ENCODE assay signal across 16 cellular contexts in the genomic region with DNA sequence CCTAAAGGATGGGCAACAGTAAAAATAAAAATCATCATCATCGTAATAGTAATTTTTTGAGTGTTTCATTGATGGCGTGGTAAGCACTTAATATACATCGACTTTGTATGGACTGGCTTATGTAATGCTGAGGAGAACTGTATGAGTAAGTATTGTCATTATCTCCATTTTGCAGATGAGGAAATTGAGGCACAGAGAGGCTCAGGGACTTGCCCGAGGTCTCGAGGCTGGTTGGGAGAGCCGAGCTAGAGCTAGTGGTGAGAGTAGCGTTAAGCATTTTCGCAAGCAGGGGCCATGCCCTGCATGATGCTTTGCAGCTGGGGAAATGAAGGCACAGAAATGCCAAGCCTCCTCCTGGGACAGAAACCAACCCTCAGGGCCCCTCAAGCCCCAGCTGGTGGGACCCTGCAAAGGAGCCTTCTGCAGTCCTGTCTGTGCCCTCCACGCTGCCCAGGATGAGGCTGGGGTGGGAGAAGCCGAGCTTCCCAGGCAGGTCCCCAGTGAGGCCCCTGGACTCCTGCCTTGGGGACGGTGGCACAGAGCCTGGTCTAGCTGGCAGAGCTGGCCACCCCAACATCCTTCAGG. TPM values are rescaled to one million over a fixed set of nuclear protein-coding genes. Genes with fewer than 3 reads are reported as not detected.
A peak's percentile ranks its signal among the peaks of the same experiment; 100 is the strongest.
DNase-seq lines count a peak whose midpoint lies in the region; ATAC-seq and TF ChIP-seq lines count a peak whose summit lies in the region.
"Had no signal": no experiment of that assay in that cellular context is flagged by ENCODE, and none has a peak within 500 bp of the region (broad histone marks: within the 10 kb centered on the region; RNA-seq: fewer than 3 reads in every experiment).

No MANE protein-coding gene starts in this region.

- no peaks in the 10 kb centered on the region for H3K36me3 Mint-ChIP-seq in activated naive CD8-positive, alpha-beta T cell treated with anti-CD3 and anti-CD28 coated beads for 36 hours
- no peaks in the 10 kb centered on the region for H3K36me3 Mint-ChIP-seq in natural killer cell

- H4K8ac ChIP-seq in mesendoderm (ENCODE audit: low read depth, low read length): no peak overlapping the region

- H3K27ac ChIP-seq in mesendoderm (ENCODE audit: low read depth, low read length): no peak overlapping the region
- H3K27ac ChIP-seq: adrenal gland had no signal

- ATAC-seq in Right ventricle myocardium superior (ENCODE audit: poor library complexity) (no peak), GM21576 (IDR thresholded peaks at IDR 0.05; ENCODE audit: unreplicated experiment) (no peak), natural killer cell (no peak)
- ATAC-seq: heart right ventricle, T-helper 17 cell had no signal

- DNase-seq in GM12865 (ENCODE audit: low read depth) (peak; percentile 35), NAMALWA (ENCODE audit: low spot score) (peak; percentile 61), mesendoderm (peak; percentile 72), Right ventricle myocardium superior (no peak), natural killer cell (no peak)
- DNase-seq in activated naive CD8-positive, alpha-beta T cell treated with anti-CD3 and anti-CD28 coated beads for 36 hours: peak; percentile 12
- DNase-seq: activated CD4-positive, alpha-beta T cell treated with anti-CD3 and anti-CD28 coated beads for 1 hour; adrenal gland; AML-193; central memory CD4-positive, alpha-beta T cell; HCEC 1CT; heart right ventricle; NCI-H2029 treated with DMSO at 0.1 percent for 48 hours; T-helper 17 cell had no signal

- no peak overlapping the region for H3K23ac ChIP-seq in mesendoderm (ENCODE audit: low read length)

- no peaks in the 10 kb centered on the region for H3K27me3 ChIP-seq in mesendoderm (ENCODE audit: insufficient read depth, low read length, poor library complexity)
- H3K27me3 ChIP-seq: adrenal gland had no signal

- H4K5ac ChIP-seq in mesendoderm (ENCODE audit: low read length): no peak overlapping the region

- H2BK15ac ChIP-seq in mesendoderm (replicated peaks; ENCODE audit: low read depth): no peak overlapping the region

- no peak overlapping the region for H3K9ac ChIP-seq in mesendoderm (ENCODE audit: low read length)

- peaks cover 4% of the 10 kb centered on the region for H3K27me3 Mint-ChIP-seq in activated naive CD8-positive, alpha-beta T cell treated with anti-CD3 and anti-CD28 coated beads for 36 hours
- H3K27me3 Mint-ChIP-seq in natural killer cell (ENCODE audit: low read depth in 2 of 2): peaks cover 0 to 13% of the 10 kb centered on the region in 2 donors

- intact Hi-C loops in Right ventricle myocardium superior (cut with DNase I): no loop called here
- intact Hi-C loops in natural killer cell (cut with micrococcal nuclease): no loop called here

- TF ChIP-seq CTCF in GM12865 (IDR thresholded peaks at IDR 0.05; ENCODE audit: insufficient read depth, low read depth, low read length, missing control alignments): no peak
- TF ChIP-seq CTCF in natural killer cell (IDR thresholded peaks at IDR 0.05): no peak

- H3K18ac ChIP-seq in mesendoderm (ENCODE audit: low read length): no peak overlapping the region

- H3K56ac ChIP-seq in mesendoderm (ENCODE audit: low read length): no peak overlapping the region

- H2AK5ac ChIP-seq in mesendoderm (ENCODE audit: low read length): no peak overlapping the region

- no peak overlapping the region for H2BK5ac ChIP-seq in mesendoderm (ENCODE audit: low read length)

- no peaks in the 10 kb centered on the region for H3K9me3 Mint-ChIP-seq in activated naive CD8-positive, alpha-beta T cell treated with anti-CD3 and anti-CD28 coated beads for 36 hours
- no peaks in the 10 kb centered on the region for H3K9me3 Mint-ChIP-seq in natural killer cell
- H3K9me3 Mint-ChIP-seq: activated T-helper 2 cell treated with anti-CD3 and anti-CD28 coated beads, Interferon-gamma antibody, Interleukin-2, Interleukin-4, amounts not matched to agents 10 μg/mL and 5 μg/mL and 100 μg/mL, durations not matched to agents 14 hours and 24 hours and 36 hours had no signal

- H3K79me1 ChIP-seq in mesendoderm (ENCODE audit: low read length): no peaks in the 10 kb centered on the region

- no peak overlapping the region for H2BK120ac ChIP-seq in mesendoderm (ENCODE audit: low read depth, low read length)

- H3K36me3 ChIP-seq in mesendoderm (ENCODE audit: control insufficient read depth, insufficient read depth, low read length): no peaks in the 10 kb centered on the region
- H3K36me3 ChIP-seq: adrenal gland, heart right ventricle had no signal

- H3K4me1 Mint-ChIP-seq in activated naive CD8-positive, alpha-beta T cell treated with anti-CD3 and anti-CD28 coated beads for 36 hours: no peaks in the 10 kb centered on the region
- no peaks in the 10 kb centered on the region for H3K4me1 Mint-ChIP-seq in natural killer cell

- H3K4me3 Mint-ChIP-seq in activated naive CD8-positive, alpha-beta T cell treated with anti-CD3 and anti-CD28 coated beads for 36 hours: no peak overlapping the region
- H3K4me3 Mint-ChIP-seq in natural killer cell: no peak overlapping the region
- H3K4me3 Mint-ChIP-seq: T-helper 17 cell had no signal

- no CpG with 5 or more reads among the region's 11 CpGs for WGBS in mesendoderm (ENCODE audit: extremely low coverage, insufficient coverage, low lambda C conversion rate)

- no peak overlapping the region for H3K4me2 ChIP-seq in mesendoderm (ENCODE audit: low read length)

- H3K4ac ChIP-seq in mesendoderm (ENCODE audit: low read depth, low read length): no peak overlapping the region

- no peak overlapping the region for H3K27ac Mint-ChIP-seq in activated naive CD8-positive, alpha-beta T cell treated with anti-CD3 and anti-CD28 coated beads for 36 hours
- H3K27ac Mint-ChIP-seq in natural killer cell: no peak overlapping the region
- H3K27ac Mint-ChIP-seq: activated T-helper 2 cell treated with anti-CD3 and anti-CD28 coated beads, Interferon-gamma antibody, Interleukin-2, Interleukin-4, amounts not matched to agents 10 μg/mL and 5 μg/mL and 100 μg/mL, durations not matched to agents 14 hours and 24 hours and 36 hours; T-helper 17 cell had no signal

- no peak overlapping the region for H3K4me3 ChIP-seq in GM12865 (ENCODE audit: low read depth, low read length)
- no peak overlapping the region for H3K4me3 ChIP-seq in mesendoderm (ENCODE audit: low read length)
- H3K4me3 ChIP-seq: adrenal gland, heart right ventricle had no signal

- H3K4me1 ChIP-seq in mesendoderm (ENCODE audit: control insufficient read depth, low read depth, low read length): no peaks in the 10 kb centered on the region
- H3K4me1 ChIP-seq: adrenal gland had no signal

- H3K79me2 ChIP-seq in mesendoderm (ENCODE audit: control insufficient read depth, insufficient read depth, low read length): no peaks in the 10 kb centered on the region

RNA-seq across cellular contexts. Expression of a gene that starts 31.1 kb away (rescaled TPM):
- 10 to 100 TPM; 84.0 to 93.5 TPM for total RNA-seq in activated naive CD8-positive, alpha-beta T cell treated with anti-CD3 and anti-CD28 coated beads for 36 hours
- polyA plus RNA-seq in mesendoderm (2013, experiment 1 of 2): 23.7 TPM
- 24.1 TPM for polyA plus RNA-seq in mesendoderm (2013, experiment 2 of 2)
- 21.8 TPM for total RNA-seq in Right ventricle myocardium superior
- total RNA-seq in natural killer cell: 100 to 1,000 TPM; 136 to 146 (median 143) TPM

Comparison
In these comparisons a context has a peak if more than half of its experiments do, and no peak if none do; other contexts are left out.
1. DNase-seq: peak in GM12865 (single experiment), NAMALWA (single experiment), activated naive CD8-positive, alpha-beta T cell treated with anti-CD3 and anti-CD28 coated beads for 36 hours (single experiment) and mesendoderm (single experiment); none in Right ventricle myocardium superior (single experiment) and natural killer cell (single experiment).